Comparison of ENCODE assay signal across 25 cellular contexts in genomic region chr10:44468525-44468924, GRCh38.
"Had no signal": no experiment of that assay in that cellular context is flagged by ENCODE, and none has a peak within 500 bp of the region (broad histone marks: within the 10 kb centered on the region; RNA-seq: fewer than 3 reads in every experiment).

No MANE protein-coding gene starts in this region.

- FAIRE-seq: small intestine had no signal

- H3K4me3 ChIP-seq: psoas muscle, right lobe of liver, sigmoid colon, stomach, thoracic aorta, thyroid gland, tibial nerve, upper lobe of left lung, vagina had no signal

- H3K4me1 ChIP-seq: parathyroid adenoma, right lobe of liver, stomach, upper lobe of left lung, vagina had no signal

- H3K27me3 ChIP-seq: right lobe of liver, stomach, thyroid gland, tibial nerve, upper lobe of left lung, vagina had no signal

- H3K9me3 ChIP-seq: neutrophil, psoas muscle, right lobe of liver, sigmoid colon, stomach, thoracic aorta, thyroid gland, tibial nerve, upper lobe of left lung, vagina had no signal

- DNase-seq: nephron progenitor cell; nucleus accumbens; posterior cingulate gyrus; psoas muscle; right cardiac atrium; right lobe of liver; sigmoid colon; small intestine; stimulated activated CD4-positive, alpha-beta T cell treated with anti-CD3 and anti-CD28 coated beads, Interleukin-15, amount 100 ng/mL, for 24 hours; stimulated activated CD4-positive, alpha-beta T cell treated with anti-CD3 and anti-CD28 coated beads, Interleukin-2, amount 100 ng/mL, for 24 hours; stimulated activated CD4-positive, alpha-beta T cell treated with anti-CD3 and anti-CD28 coated beads, Interleukin-2, amount 100 ng/mL, for 48 hours; stimulated activated CD4-positive, alpha-beta T cell treated with anti-CD3 and anti-CD28 coated beads, Interleukin-4, amount 100 ng/mL, for 24 hours; stimulated activated naive B cell treated with anti-CD40 and anti-IgM and Interleukin-4, amounts not matched to agents 10 μg/mL and 1 μg/mL and 100 μg/mL, for 72 hours; stimulated activated naive CD4-positive, alpha-beta T cell treated with Interleukin-2 at 50 U/mL for 16 hours; stomach; thyroid gland; trophoblast cell; upper lobe of left lung had no signal

- ATAC-seq: natural killer cell treated with Interleukin-12 subunit alpha and Interleukin-12 subunit beta and Interleukin-15 and Interleukin-18, amount 100 ng/mL, for 72 hours; psoas muscle; right cardiac atrium; right lobe of liver; stimulated activated effector memory CD8-positive, alpha-beta T cell treated with anti-CD3 and anti-CD28 coated beads, Interleukin-12 subunit alpha, Interleukin-12 subunit beta, amount 100 ng/mL, for 72 hours; stimulated activated naive B cell treated with anti-CD40 and anti-IgM and Interleukin-4, amounts not matched to agents 10 μg/mL and 1 μg/mL and 100 μg/mL, for 72 hours had no signal

- H3K36me3 ChIP-seq: neutrophil, right lobe of liver, sigmoid colon, stomach, thoracic aorta, thyroid gland, tibial nerve, upper lobe of left lung, vagina had no signal

- H3K27ac ChIP-seq: neutrophil, parathyroid adenoma, psoas muscle, right lobe of liver, sigmoid colon, stomach, thoracic aorta, thyroid gland, tibial nerve, upper lobe of left lung, vagina had no signal
